19 cellular contexts compared by ENCODE assay signal in the genomic region with DNA sequence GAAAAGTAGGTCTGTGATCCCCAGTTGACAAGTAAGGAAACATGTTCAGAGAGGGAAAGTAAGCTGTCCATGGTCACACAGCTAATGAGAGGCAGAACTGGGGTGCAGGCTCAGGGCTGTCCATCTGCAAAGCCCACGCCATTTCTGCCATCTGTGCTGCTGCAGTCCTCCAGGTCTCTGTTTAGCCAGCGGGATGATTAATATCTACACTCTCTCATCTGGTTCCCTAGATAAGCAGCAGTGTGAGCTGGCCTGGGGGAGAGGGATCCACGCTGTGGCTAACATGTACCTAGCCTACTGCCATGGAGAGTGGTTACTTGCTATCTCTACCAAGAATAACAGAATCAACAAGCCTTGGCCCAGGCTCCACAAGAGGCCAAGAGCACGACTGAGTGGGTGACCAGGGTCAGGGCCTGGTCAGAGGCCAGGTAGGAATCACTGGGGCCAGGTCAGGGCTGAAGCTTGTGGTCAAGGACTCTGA.
"Had no signal": no experiment of that assay in that cellular context is flagged by ENCODE, and none has a peak within 500 bp of the region (broad histone marks: within the 10 kb centered on the region; RNA-seq: fewer than 3 reads in every experiment).

No MANE protein-coding gene starts in this region.

- ATAC-seq: activated CD8-positive, alpha-beta T cell treated with anti-CD3 and anti-CD28 coated beads for 36 hours; activated naive CD8-positive, alpha-beta T cell treated with anti-CD3 and anti-CD28 coated beads, Interleukin-2, amount 50 U/mL, for 24 hours; activated T-cell treated with anti-CD3 and anti-CD28 coated beads, Interleukin-2, amount 50 U/mL, for 4 hours; activated T-helper 17 cell treated with anti-CD3 and anti-CD28 coated beads, Interleukin-2, amount 50 U/mL, for 72 hours; gastrocnemius medialis; stimulated activated effector memory CD8-positive, alpha-beta T cell treated with anti-CD3 and anti-CD28 coated beads, Interleukin-12 subunit alpha, Interleukin-12 subunit beta, amount 100 ng/mL, for 72 hours; WTC11 had no signal

- DNase-seq: activated CD4-positive, alpha-beta T cell treated with anti-CD3 and anti-CD28 coated beads, Interleukin-2, amount 50 U/mL, for 1 hour; activated CD8-positive, alpha-beta T cell treated with anti-CD3 and anti-CD28 coated beads for 36 hours; activated gamma-delta T cell treated with Interleukin-2 at 50 U/mL for 16 hours; activated naive CD8-positive, alpha-beta T cell treated with anti-CD3 and anti-CD28 coated beads, Interleukin-2, amount 50 U/mL, for 24 hours; activated T-cell treated with anti-CD3 and anti-CD28 coated beads, Interleukin-2, amount 50 U/mL, for 4 hours; dorsolateral prefrontal cortex; effector memory CD4-positive, alpha-beta T cell; gastrocnemius medialis; glutamatergic neuron; left ventricle myocardium inferior; mesendoderm; sigmoid colon; small intestine; stimulated activated CD4-positive, alpha-beta T cell treated with anti-CD3 and anti-CD28 coated beads, Interleukin-4, amount 100 ng/mL, for 24 hours; T-helper 1 cell; trophoblast cell had no signal
